ENCODE assay signal across 25 cellular contexts in genomic region chr3:148588291-148588690, GRCh38.
"Had no signal": no experiment of that assay in that cellular context is flagged by ENCODE, and none has a peak within 500 bp of the region (broad histone marks: within the 10 kb centered on the region; RNA-seq: fewer than 3 reads in every experiment).

No MANE protein-coding gene starts in this region.

- H3K4me1 ChIP-seq: heart left ventricle, left ventricle myocardium inferior, neural progenitor cell, spleen, suprapubic skin, tibial nerve, vagina had no signal

- DNase-seq: heart left ventricle; hypothalamus; immature natural killer cell; kidney; left ventricle myocardium inferior; midbrain; mucosa of descending colon; naive B cell; natural killer cell; nephron progenitor cell; occipital lobe; retina; right cardiac atrium; spleen; stimulated activated CD4-positive, alpha-beta T cell treated with anti-CD3 and anti-CD28 coated beads, Interleukin-4, amount 100 ng/mL, for 24 hours; stimulated activated naive CD4-positive, alpha-beta T cell had no signal

- H3K9me3 ChIP-seq: mucosa of descending colon, neutrophil, tibial nerve, vagina had no signal

- ATAC-seq: heart left ventricle; mucosa of descending colon; natural killer cell; right cardiac atrium; sciatic nerve; stimulated activated effector memory CD8-positive, alpha-beta T cell treated with anti-CD3 and anti-CD28 coated beads, Interleukin-12 subunit alpha, Interleukin-12 subunit beta, amount 100 ng/mL, for 72 hours had no signal

- H3K27me3 ChIP-seq: heart left ventricle, neural progenitor cell, neutrophil, spleen, suprapubic skin, tibial nerve, vagina had no signal

- H3K9ac ChIP-seq: neural progenitor cell had no signal

- H3K4me2 ChIP-seq: neural progenitor cell had no signal

- H3K4me3 ChIP-seq: heart left ventricle, left ventricle myocardium inferior, lung, mucosa of descending colon, neural progenitor cell, skin epidermis, spleen, suprapubic skin, tibial nerve, vagina had no signal

- H3K36me3 ChIP-seq: heart left ventricle, left ventricle myocardium inferior, neural progenitor cell, neutrophil, spleen, suprapubic skin, tibial nerve, vagina had no signal

- H3K27ac ChIP-seq: heart left ventricle, left ventricle myocardium inferior, neural progenitor cell, neutrophil, skin epidermis, spleen, suprapubic skin, tibial nerve, vagina had no signal
